ENCODE assay signal across 1 cellular context in genomic region chr2:59236723-59237122, GRCh38.
TF ChIP-seq lines count a peak whose summit lies in the region.

No MANE protein-coding gene starts in this region.

TF ChIP-seq in IMR-90, 13 proteins besides CTCF, POLR2A, EP300 and RAD21:
- TF ChIP-seq NFE2L2 (IDR thresholded peaks at IDR 0.05; ENCODE audit: low read depth, low read length) (peak; percentile 70), USF2 (IDR thresholded peaks at IDR 0.05; ENCODE audit: low read depth, low read length) (no peak)
